Comparison of ENCODE assay signal across 1 cellular context in the genomic region with DNA sequence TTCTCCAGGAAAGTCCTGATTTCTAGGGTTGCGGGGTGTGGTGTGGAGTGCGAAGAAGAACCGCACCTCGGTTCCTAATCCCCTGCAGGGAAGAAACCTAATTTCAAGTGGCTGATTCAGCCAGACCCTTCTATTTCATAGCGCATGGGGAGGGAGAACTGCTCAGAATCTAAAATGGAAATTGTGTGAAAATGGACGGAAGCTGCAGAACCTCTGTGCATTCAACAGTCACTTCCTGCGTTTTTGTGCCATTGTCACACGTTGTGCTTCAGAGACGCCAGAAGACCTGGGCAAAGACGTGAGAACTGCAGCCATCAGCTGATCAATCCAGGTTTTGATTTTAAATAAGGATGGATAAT.
TF ChIP-seq lines count a peak whose summit lies in the region.

No MANE protein-coding gene starts in this region.

TF ChIP-seq in IMR-90, 13 proteins besides CTCF, POLR2A, EP300 and RAD21 (continued from another document):
- TF ChIP-seq USF2 (IDR thresholded peaks at IDR 0.05; ENCODE audit: low read depth, low read length) (no peak), MAZ (IDR thresholded peaks at IDR 0.05; ENCODE audit: borderline replicate concordance, low read depth, low read length) (no peak), CEBPB (IDR thresholded peaks at IDR 0.05; ENCODE audit: low read depth, low read length) (no peak)
